Comparison of ENCODE assay signal across 8 cellular contexts in genomic region chr5:40410231-40410861, GRCh38.
DNase-seq lines count a peak whose midpoint lies in the region; TF ChIP-seq lines count a peak whose summit lies in the region.

No MANE protein-coding gene starts in this region.

- DNase-seq in CD14-positive monocyte (ENCODE audit: low spot score): peak; percentile 80
- peak; percentile 26 for DNase-seq in NK-92 treated with Interleukin-12 subunit alpha and Interleukin-12 subunit beta, amount 100 ng/mL, for 24 hours (lab: John Stamatoyannopoulos, UW)
- peak; percentile 54 to 67 for DNase-seq in activated T-cell treated with anti-CD3 and anti-CD28 coated beads, Interleukin-2, amount 50 U/mL, for 48 hours
- no peak for DNase-seq in left ventricle myocardium inferior
- peak; percentile 56 for DNase-seq in stimulated activated CD8-positive, alpha-beta memory T cell treated with anti-CD3 and anti-CD28 coated beads, Interleukin-12 subunit alpha, Interleukin-12 subunit beta, amount 100 ng/mL, for 1 hour (ENCODE audit: low read depth)
- DNase-seq in GM20000 (ENCODE audit: low spot score): no peak
- DNase-seq in posterior vena cava (ENCODE audit: low spot score): no peak
- no peak for DNase-seq in NCI-H526 treated with DMSO at 0.1 percent for 48 hours (lab: John Stamatoyannopoulos, UW)

- H3K4me3 ChIP-seq in left ventricle myocardium inferior: no peak overlapping the region

- H3K9me3 ChIP-seq in left ventricle myocardium inferior (replicated peaks): no peaks in the 10 kb centered on the region

- H3K27me3 Mint-ChIP-seq in CD14-positive monocyte (ENCODE audit: low read depth in 3 of 3): peaks cover 0 to 2% (median 0%) of the 10 kb centered on the region in 3 donors

- TF ChIP-seq CTCF in CD14-positive monocyte (IDR thresholded peaks at IDR 0.05) (no peak), left ventricle myocardium inferior (IDR thresholded peaks at IDR 0.05; ENCODE audit: borderline replicate concordance) (no peak), GM20000 (IDR thresholded peaks at IDR 0.05; ENCODE audit: extremely low read depth, missing control alignments) (no peak)

- no peaks in the 10 kb centered on the region for H3K27me3 ChIP-seq in left ventricle myocardium inferior (ENCODE audit: low read depth)

- no peaks in the 10 kb centered on the region for H3K36me3 ChIP-seq in left ventricle myocardium inferior

- H3K36me3 Mint-ChIP-seq in CD14-positive monocyte: peaks cover 0 to 4% of the 10 kb centered on the region in 2 donors

- peaks cover 79% of the 10 kb centered on the region for H3K4me1 Mint-ChIP-seq in CD14-positive monocyte

- H3K4me3 Mint-ChIP-seq in CD14-positive monocyte: peak overlapping the region; percentile 60 to 82

- H3K27ac ChIP-seq in left ventricle myocardium inferior (replicated peaks): peak overlapping the region; percentile 76

- peak overlapping the region; percentile 97 to 100 (median 99) for H3K27ac Mint-ChIP-seq in CD14-positive monocyte

- H3K9me3 Mint-ChIP-seq in CD14-positive monocyte: peaks cover 0 to 8% (median 0%) of the 10 kb centered on the region in 7 donors

- peaks cover 42% of the 10 kb centered on the region for H3K4me1 ChIP-seq in left ventricle myocardium inferior

- intact Hi-C loops in CD14-positive monocyte (cut with micrococcal nuclease) (loop anchor here (2.0 to 5.0 kb wide), 2 partner anchors 26 to 77 kb away; no protein-coding TSS in a partner anchor), left ventricle myocardium inferior (cut with micrococcal nuclease) (no loop called here), posterior vena cava (cut with DNase I) (no loop called here)

Comparison
In these comparisons a context has a peak if more than half of its experiments do, and no peak if none do; other contexts are left out.
1. DNase-seq: peak in CD14-positive monocyte (single experiment), NK-92 treated with Interleukin-12 subunit alpha and Interleukin-12 subunit beta, amount 100 ng/mL, for 24 hours (single experiment), activated T-cell treated with anti-CD3 and anti-CD28 coated beads, Interleukin-2, amount 50 U/mL, for 48 hours (2 of 2) and stimulated activated CD8-positive, alpha-beta memory T cell treated with anti-CD3 and anti-CD28 coated beads, Interleukin-12 subunit alpha, Interleukin-12 subunit beta, amount 100 ng/mL, for 1 hour (single experiment); none in left ventricle myocardium inferior (single experiment), GM20000 (single experiment), posterior vena cava (single experiment) and NCI-H526 treated with DMSO at 0.1 percent for 48 hours (single experiment).
2. intact Hi-C loops: an anchor here in CD14-positive monocyte (2.0 to 5.0 kb wide); none called in left ventricle myocardium inferior and posterior vena cava.